ENCODE assay signal across 8 cellular contexts in genomic region chrX:49922291-49923241, GRCh38. TPM values are rescaled to one million over a fixed set of nuclear protein-coding genes. Genes with fewer than 3 reads are reported as not detected.
DNase-seq lines count a peak whose midpoint lies in the region; ATAC-seq and TF ChIP-seq lines count a peak whose summit lies in the region.

CLCN5 (plus strand) TSS chrX:49922596; CDS start chrX:49925299, 2,703 bp downstream.

- H3K4me3 ChIP-seq in GM23338 (peak within 1 kb of the TSS; percentile 63), fibroblast of lung (replicated peaks in 1 of 4; ENCODE audit: control extremely low read depth in 1 of 4, insufficient read depth in 1 of 4, low read depth in 3 of 4, low read length in 4 of 4) (peak within 1 kb of the TSS; percentile 64 to 84 (median 68))

- no peaks in the 10 kb centered on the region; the same call in none of the 2 replicates for H3K4me1 ChIP-seq in GM23338 (ENCODE audit: insufficient read depth)
- H3K4me1 ChIP-seq in fibroblast of lung (ENCODE audit: control insufficient read depth, extremely low read depth, insufficient read depth, low read length) = no peaks in the 10 kb centered on the region

- H3K27ac ChIP-seq in GM23338 (ENCODE audit: low read depth) (no peak within 1 kb of the TSS), fibroblast of lung (ENCODE audit: insufficient read depth, low read length) (peak within 1 kb of the TSS; percentile 28)

- POLR2A ChIA-PET in naive thymus-derived CD8-positive, alpha-beta T cell (lab: Charles Lee) = interaction anchor here (1.0 to 2.2 kb wide), 2 partner anchors 14 to 44 kb away, joined by 3 to 7 read pairs; partner anchors contain the start of gene USP27X

- H3F3A ChIP-seq in GM23338 (replicated peaks; ENCODE audit: low read depth) = no peaks in the 10 kb centered on the region

- no peaks in the 10 kb centered on the region for H3K9me2 ChIP-seq in GM23338 (ENCODE audit: insufficient read depth)

- ATAC-seq in GM23338 = peak; percentile 91
- ATAC-seq in activated T-helper 17 cell treated with anti-CD3 and anti-CD28 coated beads, Interleukin-2, amount 50 U/mL, for 72 hours (replicated peaks) = peak; percentile 96
- ATAC-seq in naive thymus-derived CD8-positive, alpha-beta T cell = peak; percentile 93 to 97
- peak; percentile 97 for ATAC-seq in stimulated activated naive B cell treated with anti-CD40 and anti-IgM and Interleukin-4, amounts not matched to agents 10 μg/mL and 1 μg/mL and 100 μg/mL, for 72 hours (replicated peaks)

- H3K4me2 ChIP-seq in GM23338 (peak within 1 kb of the TSS; percentile 86), fibroblast of lung (ENCODE audit: extremely low read depth, insufficient read depth, low read length) (peak within 1 kb of the TSS; percentile 79)

- H4K20me1 ChIP-seq in GM23338 (replicated peaks; ENCODE audit: insufficient read depth) (no peaks in the 10 kb centered on the region), fibroblast of lung (ENCODE audit: control insufficient read depth, extremely low read depth, insufficient read depth, low read length) (no peaks in the 10 kb centered on the region)

- H3K4me3 Mint-ChIP-seq in GM23338 = peak within 1 kb of the TSS; percentile 80
- peak within 1 kb of the TSS; percentile 74 for H3K4me3 Mint-ChIP-seq in activated T-helper 17 cell treated with anti-CD3 and anti-CD28 coated beads, Interleukin-2, amount 50 U/mL, for 72 hours
- peak within 1 kb of the TSS; percentile 75 to 87 (median 83) for H3K4me3 Mint-ChIP-seq in naive thymus-derived CD8-positive, alpha-beta T cell
- H3K4me3 Mint-ChIP-seq in stimulated activated naive B cell treated with anti-CD40 and anti-IgM and Interleukin-4, amounts not matched to agents 10 μg/mL and 1 μg/mL and 100 μg/mL, for 72 hours = peak within 1 kb of the TSS; percentile 82 to 86

- 0 out of 2 replicates have a peak within 1 kb of the TSS, but pooled peaks have one; percentile 59 for H2AFZ ChIP-seq in GM23338
- H2AFZ ChIP-seq in fibroblast of lung (ENCODE audit: low read length) = peak within 1 kb of the TSS; percentile 71

- H3K36me3 Mint-ChIP-seq in GM23338 (ENCODE audit: low read depth) = peaks cover 2% of the 10 kb centered on the region; the same call in 1 of the 3 replicates
- peaks cover 8% of the 10 kb centered on the region for H3K36me3 Mint-ChIP-seq in activated T-helper 17 cell treated with anti-CD3 and anti-CD28 coated beads, Interleukin-2, amount 50 U/mL, for 72 hours (ENCODE audit: low read depth)
- H3K36me3 Mint-ChIP-seq in naive thymus-derived CD8-positive, alpha-beta T cell = no peaks in the 10 kb centered on the region
- H3K36me3 Mint-ChIP-seq in stimulated activated naive B cell treated with anti-CD40 and anti-IgM and Interleukin-4, amounts not matched to agents 10 μg/mL and 1 μg/mL and 100 μg/mL, for 72 hours = peaks cover 15 to 20% of the 10 kb centered on the region in 2 donors

- H3K27me3 ChIP-seq in GM23338 (ENCODE audit: insufficient read depth) = peaks cover 18% of the 10 kb centered on the region
- no peaks in the 10 kb centered on the region for H3K27me3 ChIP-seq in fibroblast of lung (ENCODE audit: control insufficient read depth, insufficient read depth, low read length)

- DNase-seq in Daoy (ENCODE audit: low read depth) (peak; percentile 95), GM23338 (ENCODE audit: low spot score) (peak; percentile 91), Kasumi-1 (lab: John Stamatoyannopoulos, UW) (peak; percentile 80 to 81), RKO (ENCODE audit: low spot score) (peak; percentile 92), fibroblast of lung (ENCODE audit: low read depth in 2 of 2) (peak; percentile 88 to 94)
- DNase-seq in naive thymus-derived CD8-positive, alpha-beta T cell = peak; percentile 81 to 97 (median 93)
- DNase-seq in stimulated activated naive B cell treated with anti-CD40 and anti-IgM and Interleukin-4, amounts not matched to agents 10 μg/mL and 1 μg/mL and 100 μg/mL, for 72 hours = peak; percentile 94

- peaks cover 20% of the 10 kb centered on the region for H3K4me1 Mint-ChIP-seq in GM23338
- H3K4me1 Mint-ChIP-seq in activated T-helper 17 cell treated with anti-CD3 and anti-CD28 coated beads, Interleukin-2, amount 50 U/mL, for 72 hours = no peaks in the 10 kb centered on the region
- H3K4me1 Mint-ChIP-seq in naive thymus-derived CD8-positive, alpha-beta T cell = peaks cover 0 to 12% (median 5%) of the 10 kb centered on the region in 4 donors
- H3K4me1 Mint-ChIP-seq in stimulated activated naive B cell treated with anti-CD40 and anti-IgM and Interleukin-4, amounts not matched to agents 10 μg/mL and 1 μg/mL and 100 μg/mL, for 72 hours = peaks cover 5 to 28% of the 10 kb centered on the region in 2 donors

- H3K27ac Mint-ChIP-seq in GM23338 = peak within 1 kb of the TSS; percentile 81
- peak within 1 kb of the TSS; percentile 63 for H3K27ac Mint-ChIP-seq in activated T-helper 17 cell treated with anti-CD3 and anti-CD28 coated beads, Interleukin-2, amount 50 U/mL, for 72 hours
- H3K27ac Mint-ChIP-seq in naive thymus-derived CD8-positive, alpha-beta T cell = peak within 1 kb of the TSS in 9 of 10 donors; percentile 16 to 83 (median 54)
- H3K27ac Mint-ChIP-seq in stimulated activated naive B cell treated with anti-CD40 and anti-IgM and Interleukin-4, amounts not matched to agents 10 μg/mL and 1 μg/mL and 100 μg/mL, for 72 hours = peak within 1 kb of the TSS; percentile 44

- H3K9ac ChIP-seq in fibroblast of lung (ENCODE audit: insufficient read depth, low read length) = peak within 1 kb of the TSS; percentile 67

- no peak for TF ChIP-seq CTCF in GM23338 (conservative IDR thresholded peaks at IDR 0.05; ENCODE audit: low read depth in 2 of 2)
- TF ChIP-seq CTCF in fibroblast of lung (conservative IDR thresholded peaks at IDR 0.05 in 1 of 2, IDR thresholded peaks at IDR 0.05 in 1 of 2; ENCODE audit: low read depth in 1 of 2, low read length in 2 of 2) = no peak

- H3K36me3 ChIP-seq in GM23338 (ENCODE audit: insufficient read depth) (no peaks in the 10 kb centered on the region), fibroblast of lung (ENCODE audit: control insufficient read depth, insufficient read depth, low read length) (no peaks in the 10 kb centered on the region)

- H3K27me3 Mint-ChIP-seq in GM23338 (ENCODE audit: insufficient read depth, low read depth, poor library complexity) = peaks cover 4% of the 10 kb centered on the region
- no peaks in the 10 kb centered on the region for H3K27me3 Mint-ChIP-seq in activated T-helper 17 cell treated with anti-CD3 and anti-CD28 coated beads, Interleukin-2, amount 50 U/mL, for 72 hours
- no peaks in the 10 kb centered on the region for H3K27me3 Mint-ChIP-seq in naive thymus-derived CD8-positive, alpha-beta T cell
- H3K27me3 Mint-ChIP-seq in stimulated activated naive B cell treated with anti-CD40 and anti-IgM and Interleukin-4, amounts not matched to agents 10 μg/mL and 1 μg/mL and 100 μg/mL, for 72 hours = no peaks in the 10 kb centered on the region

- H3K9me3 ChIP-seq in fibroblast of lung (ENCODE audit: control insufficient read depth, insufficient read depth, low read depth, low read length) = no peaks in the 10 kb centered on the region

- no peaks in the 10 kb centered on the region for H3K9me3 Mint-ChIP-seq in GM23338
- H3K9me3 Mint-ChIP-seq in activated T-helper 17 cell treated with anti-CD3 and anti-CD28 coated beads, Interleukin-2, amount 50 U/mL, for 72 hours = no peaks in the 10 kb centered on the region
- no peaks in the 10 kb centered on the region for H3K9me3 Mint-ChIP-seq in naive thymus-derived CD8-positive, alpha-beta T cell
- no peaks in the 10 kb centered on the region for H3K9me3 Mint-ChIP-seq in stimulated activated naive B cell treated with anti-CD40 and anti-IgM and Interleukin-4, amounts not matched to agents 10 μg/mL and 1 μg/mL and 100 μg/mL, for 72 hours

- H3K79me2 ChIP-seq in GM23338 (replicated peaks; ENCODE audit: insufficient read depth) (no peaks in the 10 kb centered on the region), fibroblast of lung (ENCODE audit: control insufficient read depth, insufficient read depth, low read length) (no peaks in the 10 kb centered on the region)

TF ChIP-seq in GM23338, 12 proteins besides CTCF, POLR2A, EP300 and RAD21 (continues in another document):
- TF ChIP-seq CREB1 (CRISPR knock-in tag; IDR thresholded peaks at IDR 0.05; ENCODE audit: low read depth) (no peak), POLR2AphosphoS5 (IDR thresholded peaks at IDR 0.05; ENCODE audit: low read depth) (no peak), ZNF114 (CRISPR knock-in tag; IDR thresholded peaks at IDR 0.05) (no peak), JUNB (IDR thresholded peaks at IDR 0.05; ENCODE audit: unreplicated experiment) (no peak), STAT1 (IDR thresholded peaks at IDR 0.05; ENCODE audit: unreplicated experiment) (no peak), ETS1 (IDR thresholded peaks at IDR 0.05) (no peak), NANOG (IDR thresholded peaks at IDR 0.05; ENCODE audit: borderline replicate concordance) (no peak), ZNF331 (CRISPR knock-in tag; IDR thresholded peaks at IDR 0.05; ENCODE audit: low read depth) (no peak)

RNA-seq across cellular contexts. Expression of gene CLCN5, which starts in this region (rescaled TPM):
- total RNA-seq in Daoy (2014; rRNA removed; shearing (Covaris generic)) = 3.7 and 3.8 TPM in 2 replicates
- total RNA-seq in GM23338 (2014; rRNA removed; shearing (Covaris generic)) = 10.5 and 13.6 TPM in 2 replicates
- polyA plus RNA-seq in GM23338 (2016; fragmentation: Nextera tagmentation; extraction: Ambion mirVana) (3.5 and 3.7 TPM in 2 replicates), fibroblast of lung (2.9 and 3.4 TPM in 2 replicates)
- total RNA-seq in activated T-helper 17 cell treated with anti-CD3 and anti-CD28 coated beads, Interleukin-2, amount 50 U/mL, for 72 hours = 1 to 10 TPM; 3.1 to 4.3 TPM
- 3.6 and 4.9 TPM in 2 replicates for total RNA-seq in fibroblast of lung
- polyA plus RNA-seq in fibroblast of lung (2012) = 2.2 and 2.7 TPM in 2 replicates
- 1.5 and 4.0 TPM in 2 replicates for polyA minus RNA-seq in fibroblast of lung (ENCODE audit: low replicate concordance)
- 1 to 10 TPM; 1.5 to 2.5 TPM for total RNA-seq in naive thymus-derived CD8-positive, alpha-beta T cell
- 1 to 10 TPM in 1 of 3 donors, under 1 TPM in 2; 0.72 to 1.1 (median 0.92) TPM for polyA plus RNA-seq in naive thymus-derived CD8-positive, alpha-beta T cell
